10 cellular contexts compared by ENCODE assay signal in genomic region chr17:39701012-39701783, GRCh38. TPM values are rescaled to one million over a fixed set of nuclear protein-coding genes. Genes with fewer than 3 reads are reported as not detected.
DNase-seq lines count a peak whose midpoint lies in the region; ATAC-seq and TF ChIP-seq lines count a peak whose summit lies in the region.
"Had no signal": no experiment of that assay in that cellular context is flagged by ENCODE, and none has a peak within 500 bp of the region (broad histone marks: within the 10 kb centered on the region; RNA-seq: fewer than 3 reads in every experiment).

No MANE protein-coding gene starts in this region.

- WGBS in GM23248 (ENCODE audit: low coverage in 1 of 2, low lambda C conversion rate in 2 of 2, missing lambda C conversion rate in 2 of 2), 2 experiments: 47 to 48% methylated on average over 10 of the region's 10 CpGs

- H3K4me3 Mint-ChIP-seq in T-cell: peak overlapping the region in 1 of 3 donors; percentile 15

- H3K4me3 ChIP-seq in GM23248 (peak overlapping the region; percentile 81), astrocyte of the cerebellum (ENCODE audit: low read depth, low read length) (peak overlapping the region; percentile 85), iPS-20b (ENCODE audit: low read length) (peak overlapping the region; percentile 97), retinal pigment epithelial cell (ENCODE audit: low read length) (peak overlapping the region; percentile 71)

- CTCF ChIA-PET in T-cell (lab: Charles Lee): no interaction called here

- H3K4me2 ChIP-seq in GM23248 (ENCODE audit: unreplicated experiment): peak overlapping the region; percentile 98

- TF ChIP-seq CTCF in astrocyte of the cerebellum (IDR thresholded peaks at IDR 0.05; ENCODE audit: low read depth, low read length, missing control alignments) (no peak), retinal pigment epithelial cell (conservative IDR thresholded peaks at IDR 0.05; ENCODE audit: low read depth, low read length) (no peak)

- H3K27ac ChIP-seq in GM23248 (no peak overlapping the region), iPS-20b (ENCODE audit: low read length) (peak overlapping the region; percentile 65)

- H3K4me1 ChIP-seq in GM23248 (ENCODE audit: insufficient read depth) (peaks cover 11% of the 10 kb centered on the region), iPS-20b (ENCODE audit: insufficient read depth, low read length) (peaks cover 42% of the 10 kb centered on the region)

- H3K9ac ChIP-seq in GM23248 (peak overlapping the region; percentile 85), iPS-20b (ENCODE audit: low read depth, low read length) (peak overlapping the region; percentile 91; the same call in 1 of the 2 replicates)

- H3K27me3 Mint-ChIP-seq in T-cell: peaks cover 28 to 36% of the 10 kb centered on the region in 2 donors

- no peak for ATAC-seq in GM21526 (IDR thresholded peaks at IDR 0.05; ENCODE audit: low FRiP score, unreplicated experiment)
- ATAC-seq in T-cell (replicated peaks in 1 of 4): no peak

- peaks cover 6 to 17% (median 12%) of the 10 kb centered on the region in 3 donors for H3K4me1 Mint-ChIP-seq in T-cell

- H3K36me3 Mint-ChIP-seq in T-cell: peaks cover 9% of the 10 kb centered on the region

- no peaks in the 10 kb centered on the region for H4K20me1 ChIP-seq in GM23248 (ENCODE audit: insufficient read depth)

- no peaks in the 10 kb centered on the region for H3K9me2 ChIP-seq in GM23248 (ENCODE audit: insufficient read depth)

- peak overlapping the region in 1 of 2 donors; percentile 49 for H3K27ac Mint-ChIP-seq in T-cell

- no peaks in the 10 kb centered on the region for H3K36me3 ChIP-seq in GM23248 (ENCODE audit: low read depth)
- H3K36me3 ChIP-seq in iPS-20b (ENCODE audit: insufficient read depth, low read depth, low read length): peaks cover 31% of the 10 kb centered on the region; the same call in 1 of the 2 replicates

- H3K27me3 ChIP-seq in GM23248 (replicated peaks; ENCODE audit: insufficient read depth): no peaks in the 10 kb centered on the region
- no peaks in the 10 kb centered on the region for H3K27me3 ChIP-seq in iPS-20b (ENCODE audit: insufficient read depth, low read length)

- no peak overlapping the region for H2AFZ ChIP-seq in GM23248

- DNase-seq in GM23248 (no peak), astrocyte of the cerebellum (ENCODE audit: low read depth) (no peak), retinal pigment epithelial cell (ENCODE audit: low read depth) (no peak), T-cell (no peak), superior temporal gyrus (ENCODE audit: extremely low spot score) (no peak)
- no peak for DNase-seq in activated CD8-positive, alpha-beta memory T cell treated with anti-CD3 and anti-CD28 coated beads for 24 hours
- DNase-seq: Karpas-422 had no signal

- no peaks in the 10 kb centered on the region for H3K9me3 Mint-ChIP-seq in T-cell

- H3F3A ChIP-seq in GM23248 (ENCODE audit: insufficient read depth): no peaks in the 10 kb centered on the region

- POLR2A ChIA-PET in T-cell (lab: Charles Lee): no interaction called here

- in situ Hi-C loops in GM23248 (cut with MboI) (no loop called here), astrocyte of the cerebellum (cut with HindIII; ENCODE audit: low sequenced_read_pairs) (no loop called here)

- no peaks in the 10 kb centered on the region for H3K9me3 ChIP-seq in GM23248 (ENCODE audit: low read depth)
- H3K9me3 ChIP-seq in iPS-20b (ENCODE audit: insufficient read depth, low read depth, low read length): no peaks in the 10 kb centered on the region

- H3K79me2 ChIP-seq in GM23248 (ENCODE audit: insufficient read depth): peaks cover 70% of the 10 kb centered on the region

RNA-seq across cellular contexts. Expression of gene ERBB2, which starts 1.3 kb away (rescaled TPM):
- 45.8 and 55.4 TPM in 2 replicates for total RNA-seq in GM23248 (2014; rRNA removed; shearing (Covaris generic))
- polyA plus RNA-seq in GM23248 (2016; fragmentation: Nextera tagmentation; extraction: Ambion mirVana): 28.5 and 30.3 TPM in 2 replicates
- 1 to 10 TPM; 4.1 to 8.8 (median 6.0) TPM for total RNA-seq in T-cell

RNA-seq across cellular contexts. Expression of gene PGAP3, which starts 13.3 kb away (rescaled TPM):
- 14.2 and 15.3 TPM in 2 replicates for total RNA-seq in GM23248 (2014; rRNA removed; shearing (Covaris generic))
- 9.2 and 10.6 TPM in 2 replicates for polyA plus RNA-seq in GM23248 (2016; fragmentation: Nextera tagmentation; extraction: Ambion mirVana)
- 10 to 100 TPM; 27.9 to 34.3 (median 31.7) TPM for total RNA-seq in T-cell

RNA-seq across cellular contexts. Expression of gene MIEN1, which starts 29.1 kb away (rescaled TPM):
- 33.6 and 37.1 TPM in 2 replicates for total RNA-seq in GM23248 (2014; rRNA removed; shearing (Covaris generic))
- polyA plus RNA-seq in GM23248 (2016; fragmentation: Nextera tagmentation; extraction: Ambion mirVana): 85.4 and 88.4 TPM in 2 replicates
- total RNA-seq in T-cell: 10 to 100 TPM; 30.8 to 36.9 (median 32.1) TPM

RNA-seq across cellular contexts. Expression of gene PNMT, which starts 32.9 kb away (rescaled TPM):
- total RNA-seq in GM23248 (2014; rRNA removed; shearing (Covaris generic)): not detected in 2 replicates
- not detected in 2 replicates for polyA plus RNA-seq in GM23248 (2016; fragmentation: Nextera tagmentation; extraction: Ambion mirVana)
- under 1 TPM in 3 of 5 donors, not detected in 2; 0.35 to 0.56 (median 0.47) TPM for total RNA-seq in T-cell
- total RNA-seq: RPMI7951 had no signal

RNA-seq across cellular contexts. Expression of gene TCAP, which starts 36.0 kb away (rescaled TPM):
- 0.43 TPM in 1 of 2 replicates, not detected in the other for total RNA-seq in GM23248 (2014; rRNA removed; shearing (Covaris generic))
- not detected in 2 replicates for polyA plus RNA-seq in GM23248 (2016; fragmentation: Nextera tagmentation; extraction: Ambion mirVana)
- total RNA-seq in T-cell: 1 to 10 TPM; 2.2 to 7.8 (median 6.6) TPM
